24 cellular contexts compared by ENCODE assay signal in genomic region chr14:103727313-103728000, GRCh38. TPM values are rescaled to one million over a fixed set of nuclear protein-coding genes. Genes with fewer than 3 reads are reported as not detected.
DNase-seq lines count a peak whose midpoint lies in the region; ATAC-seq, FAIRE-seq and TF ChIP-seq lines count a peak whose summit lies in the region.
"Had no signal": no experiment of that assay in that cellular context is flagged by ENCODE, and none has a peak within 500 bp of the region (broad histone marks: within the 10 kb centered on the region; RNA-seq: fewer than 3 reads in every experiment).

No MANE protein-coding gene starts in this region.

- no peak overlapping the region for H2BK5ac ChIP-seq in H9 (ENCODE audit: insufficient read length, low read length)

- no peaks in the 10 kb centered on the region for H3K27me3 Mint-ChIP-seq in H9 (ENCODE audit: low read depth)
- H3K27me3 Mint-ChIP-seq: activated naive CD8-positive, alpha-beta T cell treated with anti-CD3 and anti-CD28 coated beads, Interleukin-2, amount 50 U/mL, for 24 hours; CD8-positive, alpha-beta memory T cell; effector memory CD8-positive, alpha-beta T cell had no signal

- no peak overlapping the region for H3K56ac ChIP-seq in H9 (ENCODE audit: insufficient read length, low read depth, low read length)

- H2AFZ ChIP-seq in H9 (ENCODE audit: low read length) (no peak overlapping the region), K562 (ENCODE audit: low read depth, low read length) (no peak overlapping the region)

- no peak overlapping the region for H3K4me3 Mint-ChIP-seq in H9
- H3K4me3 Mint-ChIP-seq: activated naive CD8-positive, alpha-beta T cell treated with anti-CD3 and anti-CD28 coated beads, Interleukin-2, amount 50 U/mL, for 24 hours; CD8-positive, alpha-beta memory T cell; effector memory CD8-positive, alpha-beta T cell; natural killer cell had no signal

- H3K4me1 ChIP-seq in H9 (ENCODE audit: insufficient read depth, low read length) (no peaks in the 10 kb centered on the region), K562 (replicated peaks in 1 of 2; ENCODE audit: control insufficient read depth in 2 of 2, insufficient read depth in 2 of 2, low read length in 2 of 2) (peaks cover 10 to 64% of the 10 kb centered on the region in 2 experiments; a peak in 4 of 5 replicates), left lung (peaks cover 10 to 20% of the 10 kb centered on the region in 2 donors)

- in situ Hi-C loops in K562 (cut with MboI), result no loop called here

- CTCF ChIA-PET in K562 (lab: Yijun Ruan, JAX; ENCODE audit: low intra/inter-chr PET ratio), result no interaction called here

- H2BK20ac ChIP-seq in H9 (ENCODE audit: low read depth, low read length, poor library complexity, severe bottlenecking), result no peak overlapping the region

- H3K14ac ChIP-seq in H9 (ENCODE audit: insufficient read depth, low read length), result no peak overlapping the region

- intact Hi-C loops in K562 (cut with micrococcal nuclease), result no loop called here
- intact Hi-C loops in left lung (cut with DNase I), result no loop called here

- BruUV-seq in K562 (replicated peaks; lab: Mats Ljungman, UMichigan), result no TSS peak

- no peak overlapping the region for H2BK15ac ChIP-seq in H9 (ENCODE audit: low read depth, low read length)

- no peak for TF ChIP-seq CTCF in H9 (conservative IDR thresholded peaks at IDR 0.05)
- no peak for TF ChIP-seq CTCF in K562 (IDR thresholded peaks at IDR 0.05 in 2 of 3, conservative IDR thresholded peaks at IDR 0.05 in 1 of 3; ENCODE audit: insufficient read depth in 2 of 3, low read depth in 1 of 3, low read length in 3 of 3)
- TF ChIP-seq CTCF in left lung (IDR thresholded peaks at IDR 0.05), result no peak
- TF ChIP-seq CTCF in retinal pigment epithelial cell (conservative IDR thresholded peaks at IDR 0.05; ENCODE audit: low read depth, low read length), result peak; percentile 45

- H4K91ac ChIP-seq in H9 (ENCODE audit: insufficient read length, low read depth, low read length), result no peak overlapping the region

- peaks cover 7% of the 10 kb centered on the region for H3K79me1 ChIP-seq in H9 (ENCODE audit: insufficient read depth, low read depth, low read length, poor library complexity, severe bottlenecking)

- H3K23ac ChIP-seq in H9 (ENCODE audit: insufficient read length, low read depth, low read length), result no peak overlapping the region

- no peak for TF ChIP-seq RAD21 in K562 (CRISPR knock-in tag; conservative IDR thresholded peaks at IDR 0.05 in 1 of 2, IDR thresholded peaks at IDR 0.05 in 1 of 2)

- WGBS in H9 (ENCODE audit: extremely low coverage, insufficient read length, low lambda C conversion rate), result no CpG with 5 or more reads among the region's 54 CpGs
- WGBS in K562 (ENCODE audit: insufficient coverage, low coverage, missing lambda C conversion rate), result 96% methylated on average over 18 of the region's 54 CpGs

- H3K9ac ChIP-seq in H9 (ENCODE audit: extremely low read depth, insufficient read length, low read length), result no peak overlapping the region
- H3K9ac ChIP-seq in K562 (ENCODE audit: insufficient read depth in 1 of 2, low read depth in 2 of 2, low read length in 2 of 2), result no peak overlapping the region

- H3K23me2 ChIP-seq in H9 (ENCODE audit: insufficient read length, low read depth, low read length, poor library complexity, severe bottlenecking), result no peaks in the 10 kb centered on the region

- H2BK120ac ChIP-seq in H9 (ENCODE audit: low read depth, low read length, poor library complexity, severe bottlenecking), result no peak overlapping the region

- H4K20me1 ChIP-seq in H9 (ENCODE audit: control insufficient read depth, insufficient read depth, insufficient read length) (no peaks in the 10 kb centered on the region), K562 (replicated peaks; ENCODE audit: control insufficient read depth, insufficient read depth, low read length) (no peaks in the 10 kb centered on the region)

- POLR2A ChIA-PET in K562 (lab: Yijun Ruan, JAX), result interaction anchor here (0.7 kb wide), 1 partner anchor 384 kb away, joined by 3 read pairs; no protein-coding TSS in a partner anchor

- peaks cover 2 to 23% (median 22%) of the 10 kb centered on the region in 3 experiments; a peak in 5 of 7 replicates for H3K36me3 Mint-ChIP-seq in H9 (ENCODE audit: insufficient read depth in 1 of 3, low read depth in 3 of 3)
- H3K36me3 Mint-ChIP-seq: natural killer cell had no signal

- H3K27me3 ChIP-seq in H9 (ENCODE audit: insufficient read depth, low read length) (no peaks in the 10 kb centered on the region), K562 (ENCODE audit: control insufficient read depth in 2 of 2, insufficient read depth in 2 of 2, low read length in 2 of 2) (no peaks in the 10 kb centered on the region), left lung (no peaks in the 10 kb centered on the region)
- H3K27me3 ChIP-seq: esophagus squamous epithelium, gastrocnemius medialis had no signal

- peaks cover 56% of the 10 kb centered on the region; the same call in 1 of the 3 replicates for H3K36me3 ChIP-seq in K562 (ENCODE audit: control insufficient read depth, insufficient read depth, low read length)
- peaks cover 0 to 61% of the 10 kb centered on the region in 2 donors for H3K36me3 ChIP-seq in left lung

- H3T11ph ChIP-seq in H9 (ENCODE audit: low read length), result no peak overlapping the region

- no peaks in the 10 kb centered on the region for H3K9me3 Mint-ChIP-seq in H9
- H3K9me3 Mint-ChIP-seq: activated naive CD8-positive, alpha-beta T cell treated with anti-CD3 and anti-CD28 coated beads, Interleukin-2, amount 50 U/mL, for 24 hours; CD8-positive, alpha-beta memory T cell; effector memory CD8-positive, alpha-beta T cell; natural killer cell had no signal

- H3K9me1 ChIP-seq in K562 (ENCODE audit: control insufficient read depth, insufficient read depth, low read length), result no peaks in the 10 kb centered on the region

- H3K18ac ChIP-seq in H9 (ENCODE audit: insufficient read length, low read depth, low read length), result no peak overlapping the region

- H3K79me2 ChIP-seq in H9 (ENCODE audit: insufficient read depth, low read length), result no peaks in the 10 kb centered on the region
- peaks cover 26% of the 10 kb centered on the region for H3K79me2 ChIP-seq in K562 (ENCODE audit: control insufficient read depth, insufficient read depth, low read length)

- peak; percentile 68 for DNase-seq in H9
- no peak for DNase-seq in K562 (ENCODE audit: extremely low read depth in 1 of 4, low spot score in 3 of 4)
- DNase-seq in left lung, result peak; percentile 60 to 85
- DNase-seq in retinal pigment epithelial cell (ENCODE audit: low read depth), result no peak
- no peak for DNase-seq in activated effector memory CD4-positive, alpha-beta T cell treated with anti-CD3 and anti-CD28 coated beads, Interleukin-2, amount 50 U/mL, for 16 hours
- DNase-seq: activated CD4-positive, alpha-beta T cell treated with anti-CD3 and anti-CD28 coated beads, Interleukin-2, amount 50 U/mL, for 48 hours; activated CD4-positive, CD25-positive, alpha-beta regulatory T cell; activated gamma-delta T cell; activated naive CD8-positive, alpha-beta T cell treated with anti-CD3 and anti-CD28 coated beads, Interleukin-2, amount 50 U/mL, for 24 hours; effector memory CD8-positive, alpha-beta T cell; esophagus squamous epithelium; gastrocnemius medialis; GF-D8; natural killer cell; NCI-H1417; NCI-H2107; stimulated activated naive CD4-positive, alpha-beta T cell had no signal

- FAIRE-seq in K562 (lab: Jason Lieb, UNC), result no peak
- FAIRE-seq: HepG2 had no signal

- H3K27ac ChIP-seq in H9 (ENCODE audit: insufficient read length, low read depth, low read length), result no peak overlapping the region
- no peak overlapping the region for H3K27ac ChIP-seq in K562 (ENCODE audit: extremely low read depth, low read depth, low read length)
- no peak overlapping the region for H3K27ac ChIP-seq in left lung
- H3K27ac ChIP-seq: HL-60 had no signal

- H3K27ac Mint-ChIP-seq in H9, result no peak overlapping the region
- H3K27ac Mint-ChIP-seq: activated naive CD8-positive, alpha-beta T cell treated with anti-CD3 and anti-CD28 coated beads, Interleukin-2, amount 50 U/mL, for 24 hours; CD8-positive, alpha-beta memory T cell; effector memory CD8-positive, alpha-beta T cell; natural killer cell had no signal

- ATAC-seq in K562 (no peak), left lung (peak; percentile 81), HG02610 (IDR thresholded peaks at IDR 0.05; ENCODE audit: unreplicated experiment) (no peak), HG02623 (IDR thresholded peaks at IDR 0.05; ENCODE audit: unreplicated experiment) (no peak), esophagus mucosa (no peak)
- ATAC-seq: activated naive CD8-positive, alpha-beta T cell treated with anti-CD3 and anti-CD28 coated beads, Interleukin-2, amount 50 U/mL, for 24 hours; effector memory CD8-positive, alpha-beta T cell; gastrocnemius medialis; HepG2; natural killer cell had no signal

- H3K4ac ChIP-seq in H9 (ENCODE audit: low read depth, low read length), result no peak overlapping the region

- H3K4me1 Mint-ChIP-seq in H9, result 0 out of 4 replicates have a peak, but pooled peaks cover 0 to 2% of the 10 kb centered on the region in 2 experiments
- H3K4me1 Mint-ChIP-seq: activated naive CD8-positive, alpha-beta T cell treated with anti-CD3 and anti-CD28 coated beads, Interleukin-2, amount 50 U/mL, for 24 hours; CD8-positive, alpha-beta memory T cell; natural killer cell had no signal

- no peak overlapping the region for H2BK12ac ChIP-seq in H9 (ENCODE audit: insufficient read length, low read depth, low read length)

- TF ChIP-seq EP300 in K562 (IDR thresholded peaks at IDR 0.05; ENCODE audit: low read length), result no peak

- H3K9me3 ChIP-seq in H9 (ENCODE audit: control insufficient read depth, low read depth, low read length) (no peaks in the 10 kb centered on the region), K562 (replicated peaks; ENCODE audit: control insufficient read depth, insufficient read depth, low read depth, low read length) (no peaks in the 10 kb centered on the region), left lung (no peaks in the 10 kb centered on the region)
- H3K9me3 ChIP-seq: esophagus squamous epithelium, gastrocnemius medialis had no signal

- no peak overlapping the region for H3K4me2 ChIP-seq in H9 (ENCODE audit: insufficient read depth, insufficient read length, low read length)
- H3K4me2 ChIP-seq in K562 (ENCODE audit: insufficient read depth, low read length), result no peak overlapping the region
- H3K4me2 ChIP-seq: smooth muscle cell had no signal

- TF ChIP-seq POLR2A in K562 (conservative IDR thresholded peaks at IDR 0.05), result no peak

- H3K4me3 ChIP-seq in K562 (no peak overlapping the region), left lung (no peak overlapping the region), retinal pigment epithelial cell (ENCODE audit: low read length) (no peak overlapping the region)
- H3K4me3 ChIP-seq: esophagus squamous epithelium, gastrocnemius medialis, smooth muscle cell had no signal

- no peak overlapping the region for H2AK5ac ChIP-seq in H9 (ENCODE audit: insufficient read length, low read length)

- no peak overlapping the region for H4K8ac ChIP-seq in H9 (replicated peaks; ENCODE audit: insufficient read length, low read depth, low read length)

- no peak overlapping the region for H4K5ac ChIP-seq in H9 (ENCODE audit: insufficient read length, low read depth, low read length)

RNA-seq across cellular contexts. Expression of gene ZFYVE21, which starts 11.8 kb away (rescaled TPM):
- total RNA-seq in H9 (2021), result 49.7 and 50.5 TPM in 2 replicates
- 79.0 and 151 TPM in 2 replicates for total RNA-seq in K562 (2011; cell fraction: chromatin; rRNA removed; ENCODE audit: low replicate concordance)
- total RNA-seq in K562 (2011; cell fraction: nucleolus; rRNA removed), result 69.2 and 87.8 TPM in 2 replicates
- total RNA-seq in K562 (2011; cell fraction: nucleoplasm; rRNA removed), result 66.9 and 68.4 TPM in 2 replicates
- total RNA-seq in K562 (2014; rRNA removed), result 16.3 and 21.1 TPM in 2 replicates
- total RNA-seq in K562 (2014; rRNA removed; fragmentation: Illumina TruSeq; extraction: Trizol), result 9.9 and 11.8 TPM in 2 replicates
- 15.0 and 15.6 TPM in 2 replicates for total RNA-seq in K562 (2015; rRNA removed; fragmentation: Illumina TruSeq; extraction: Trizol)
- total RNA-seq in K562 (2021), result 17.1 and 18.0 TPM in 2 replicates
- 23.1 and 24.3 TPM in 2 replicates for polyA plus RNA-seq in K562 (2011; rRNA removed)
- 27.7 and 35.5 TPM in 2 replicates for polyA plus RNA-seq in K562 (2011; cell fraction: cytosol; rRNA removed)
- polyA plus RNA-seq in K562 (2011; cell fraction: nucleus; rRNA removed), result 44.1 and 51.8 TPM in 2 replicates
- polyA plus RNA-seq in K562 (2012), result 15.8 and 16.8 TPM in 2 replicates
- polyA plus RNA-seq in K562 (2014; fragmentation: Illumina TruSeq; extraction: Trizol), result 11.9 and 14.4 TPM in 2 replicates
- polyA plus RNA-seq in K562 (2014; fragmentation: Nextera tagmentation; extraction: Ambion mirVana), result 1 to 10 TPM in 1 of 2 experiments, under 1 TPM in 1; 0.90 to 2.8 TPM
- polyA plus RNA-seq in K562 (2014; rRNA removed), result 23.1 and 25.5 TPM in 2 replicates
- polyA minus RNA-seq in K562 (2011; rRNA and poly(A)+ RNA removed), result 9.3 and 9.5 TPM in 2 replicates
- 17.4 and 20.7 TPM in 2 replicates for polyA minus RNA-seq in K562 (2011; cell fraction: cytosol; rRNA and poly(A)+ RNA removed)
- polyA minus RNA-seq in K562 (2011; cell fraction: nucleus; rRNA and poly(A)+ RNA removed), result 16.2 and 17.8 TPM in 2 replicates
- 10 to 100 TPM; 42.8 to 57.4 TPM for total RNA-seq in left lung
- 58.8 TPM for total RNA-seq in esophagus mucosa

RNA-seq across cellular contexts. Expression of gene XRCC3, which starts 12.2 kb away (rescaled TPM):
- total RNA-seq in H9 (2021) (42.6 and 45.3 TPM in 2 replicates), K562 (2014; rRNA removed) (46.1 and 54.1 TPM in 2 replicates), K562 (2014; rRNA removed; fragmentation: Illumina TruSeq; extraction: Trizol) (30.2 TPM in 2 replicates), K562 (2015; rRNA removed; fragmentation: Illumina TruSeq; extraction: Trizol) (25.7 and 30.3 TPM in 2 replicates), K562 (2021) (38.2 and 41.3 TPM in 2 replicates), left lung (10 to 100 TPM in 1 of 2 donors, 1 to 10 TPM in 1; 9.2 to 10.7 TPM), esophagus mucosa (11.3 TPM)
- 101 and 113 TPM in 2 replicates for total RNA-seq in K562 (2011; cell fraction: chromatin; rRNA removed; ENCODE audit: low replicate concordance)
- 61.2 and 62.1 TPM in 2 replicates for total RNA-seq in K562 (2011; cell fraction: nucleolus; rRNA removed)
- 38.5 and 51.0 TPM in 2 replicates for total RNA-seq in K562 (2011; cell fraction: nucleoplasm; rRNA removed)
- polyA plus RNA-seq in K562 (2011; rRNA removed) (19.0 and 24.3 TPM in 2 replicates), K562 (2014; fragmentation: Illumina TruSeq; extraction: Trizol) (44.5 and 59.3 TPM in 2 replicates), K562 (2014; fragmentation: Nextera tagmentation; extraction: Ambion mirVana) (under 1 TPM; 0.34 to 0.38 TPM), K562 (2014; rRNA removed) (39.9 and 44.1 TPM in 2 replicates)
- polyA plus RNA-seq in K562 (2011; cell fraction: cytosol; rRNA removed), result 25.1 and 35.1 TPM in 2 replicates
- 39.2 and 66.6 TPM in 2 replicates for polyA plus RNA-seq in K562 (2011; cell fraction: nucleus; rRNA removed)
- 27.2 and 37.1 TPM in 2 replicates for polyA plus RNA-seq in K562 (2012)
- polyA minus RNA-seq in K562 (2011; rRNA and poly(A)+ RNA removed), result 15.4 and 24.3 TPM in 2 replicates
- polyA minus RNA-seq in K562 (2011; cell fraction: cytosol; rRNA and poly(A)+ RNA removed), result 17.7 and 17.8 TPM in 2 replicates
- 19.2 and 19.5 TPM in 2 replicates for polyA minus RNA-seq in K562 (2011; cell fraction: nucleus; rRNA and poly(A)+ RNA removed)

Comparison
In these comparisons a context has a peak if more than half of its experiments do, and no peak if none do; other contexts are left out.
1. DNase-seq: peak in H9 (single experiment) and left lung (2 of 2); none in K562 (0 of 4), retinal pigment epithelial cell (single experiment) and activated effector memory CD4-positive, alpha-beta T cell treated with anti-CD3 and anti-CD28 coated beads, Interleukin-2, amount 50 U/mL, for 16 hours (single experiment).